ENCODE assay signal across 26 cellular contexts in genomic region chr10:73388228-73388627, GRCh38. TPM values are rescaled to one million over a fixed set of nuclear protein-coding genes. Genes with fewer than 3 reads are reported as not detected.
DNase-seq lines count a peak whose midpoint lies in the region; ATAC-seq, FAIRE-seq and TF ChIP-seq lines count a peak whose summit lies in the region.
"Had no signal": no experiment of that assay in that cellular context is flagged by ENCODE, and none has a peak within 500 bp of the region (broad histone marks: within the 10 kb centered on the region; RNA-seq: fewer than 3 reads in every experiment).

No MANE protein-coding gene starts in this region.

- 97% methylated on average over 4 of the region's 4 CpGs for WGBS in HepG2 (ENCODE audit: low lambda C conversion rate)
- 77% methylated on average over 4 of the region's 4 CpGs for WGBS in right lobe of liver (ENCODE audit: insufficient coverage, low coverage, low lambda C conversion rate, missing lambda C conversion rate)
- WGBS in K562 (ENCODE audit: insufficient coverage, low coverage, missing lambda C conversion rate) = 94% methylated on average over 4 of the region's 4 CpGs

- H3K27me3 Mint-ChIP-seq in T-helper 2 cell treated with Interferon-gamma antibody and Interleukin-4, amounts not matched to agents 5 μg/mL and 100 μg/mL, for 36 hours (ENCODE audit: low read depth) = no peaks in the 10 kb centered on the region
- H3K27me3 Mint-ChIP-seq: CD4-positive, alpha-beta T cell; CD8-positive, alpha-beta memory T cell had no signal

- BruUV-seq in HepG2 (replicated peaks; lab: Mats Ljungman, UMichigan) = no TSS peak
- no TSS peak for BruUV-seq in K562 (replicated peaks; lab: Mats Ljungman, UMichigan)

- H3K9me3 Mint-ChIP-seq in T-helper 2 cell treated with Interferon-gamma antibody and Interleukin-4, amounts not matched to agents 5 μg/mL and 100 μg/mL, for 36 hours = no peaks in the 10 kb centered on the region
- H3K9me3 Mint-ChIP-seq: CD14-positive monocyte; CD4-positive, alpha-beta T cell; CD8-positive, alpha-beta memory T cell; H9 had no signal

- no peak overlapping the region for H3K4me3 Mint-ChIP-seq in T-helper 2 cell treated with Interferon-gamma antibody and Interleukin-4, amounts not matched to agents 5 μg/mL and 100 μg/mL, for 36 hours
- H3K4me3 Mint-ChIP-seq: CD14-positive monocyte; CD4-positive, alpha-beta T cell; CD8-positive, alpha-beta memory T cell; H9 had no signal

- peaks cover 54% of the 10 kb centered on the region for H3K36me3 Mint-ChIP-seq in T-helper 2 cell treated with Interferon-gamma antibody and Interleukin-4, amounts not matched to agents 5 μg/mL and 100 μg/mL, for 36 hours (ENCODE audit: low read depth)

- H3K27ac Mint-ChIP-seq in T-helper 2 cell treated with Interferon-gamma antibody and Interleukin-4, amounts not matched to agents 5 μg/mL and 100 μg/mL, for 36 hours = peak overlapping the region; percentile 20
- H3K27ac Mint-ChIP-seq: CD4-positive, alpha-beta T cell; H9 had no signal

- H3K27ac ChIP-seq in HepG2 (ENCODE audit: extremely low read length, insufficient read depth, low read length) (no peak overlapping the region), right lobe of liver (no peak overlapping the region), K562 (ENCODE audit: extremely low read depth, low read depth, low read length) (no peak overlapping the region)
- H3K27ac ChIP-seq: 22Rv1; BLaER1 treated with 17β-estradiol and CSF1 and Interleukin-3, amounts not matched to agents 10 nM and 100 nM had no signal

- TF ChIP-seq EP300 in HepG2 (IDR thresholded peaks at IDR 0.05; ENCODE audit: low read depth in 2 of 2, low read length in 2 of 2) (no peak), HepG2 (CRISPR knock-in tag; IDR thresholded peaks at IDR 0.05; ENCODE audit: borderline replicate concordance) (no peak), K562 (IDR thresholded peaks at IDR 0.05; ENCODE audit: low read length) (no peak)

- no peaks in the 10 kb centered on the region for H3K9me1 ChIP-seq in K562 (ENCODE audit: control insufficient read depth, insufficient read depth, low read length)

- no peak for FAIRE-seq in HepG2 (lab: Jason Lieb, UNC)
- FAIRE-seq in K562 (lab: Jason Lieb, UNC) = no peak
- FAIRE-seq: A204.1, GM12892 had no signal

- no peak for TF ChIP-seq RAD21 in HepG2 (CRISPR knock-in tag; IDR thresholded peaks at IDR 0.05)
- no peak for TF ChIP-seq RAD21 in K562 (CRISPR knock-in tag; conservative IDR thresholded peaks at IDR 0.05 in 1 of 2, IDR thresholded peaks at IDR 0.05 in 1 of 2)

- CTCF ChIA-PET in HepG2 (lab: Yijun Ruan, JAX; ENCODE audit: low intra/inter-chr PET ratio, low total read pairs) = no interaction called here
- CTCF ChIA-PET in K562 (lab: Yijun Ruan, JAX; ENCODE audit: low intra/inter-chr PET ratio) = no interaction called here

- POLR2A ChIA-PET in HepG2 (lab: Yijun Ruan, JAX) = no interaction called here
- POLR2A ChIA-PET in K562 (lab: Yijun Ruan, JAX) = interaction anchor here (0.7 kb wide), 1 partner anchor 9 kb away, joined by 3 read pairs; no protein-coding TSS in a partner anchor

- H3K36me3 ChIP-seq in HepG2 (replicated peaks in 1 of 2; ENCODE audit: control insufficient read depth in 1 of 2, insufficient read depth in 2 of 2, low read length in 2 of 2) (peaks cover 9 to 64% of the 10 kb centered on the region in 2 experiments), right lobe of liver (peaks cover 4 to 77% (median 29%) of the 10 kb centered on the region in 4 donors), K562 (ENCODE audit: control insufficient read depth, insufficient read depth, low read length) (peaks cover 81% of the 10 kb centered on the region)

- no peak for DNase-seq in T-helper 2 cell treated with Interferon-gamma antibody and Interleukin-4, amounts not matched to agents 5 μg/mL and 100 μg/mL, for 36 hours (ENCODE audit: low spot score)
- DNase-seq in T-helper 2 cell (no peak), HepG2 (ENCODE audit: low spot score) (no peak), right lobe of liver (no peak), K562 (ENCODE audit: extremely low read depth in 1 of 4, low spot score in 3 of 4) (no peak), SW 1271 (lab: John Stamatoyannopoulos, UW) (no peak), SK-N-DZ (ENCODE audit: low spot score) (no peak), HuH-7 (ENCODE audit: low spot score) (no peak)
- DNase-seq: ACHN; AML-193; BE2C; Calu3; CD4-positive, alpha-beta T cell; CD8-positive, alpha-beta memory T cell; COR-L47; DMS53; DMS79 treated with DMSO at 0.1 percent for 48 hours; GF-D8; GOT3; H9 had no signal

- H3K4me1 ChIP-seq in HepG2 (ENCODE audit: insufficient read depth, low read length) (no peaks in the 10 kb centered on the region), right lobe of liver (no peaks in the 10 kb centered on the region), K562 (replicated peaks in 1 of 2; ENCODE audit: control insufficient read depth in 2 of 2, insufficient read depth in 2 of 2, low read length in 2 of 2) (no peaks in the 10 kb centered on the region)
- H3K4me1 ChIP-seq: BE2C had no signal

- H3K4me2 ChIP-seq in HepG2 (ENCODE audit: low read depth, low read length) (no peak overlapping the region), K562 (ENCODE audit: insufficient read depth, low read length) (no peak overlapping the region)
- H3K4me2 ChIP-seq: BLaER1 treated with 17β-estradiol and CSF1 and Interleukin-3, amounts not matched to agents 10 nM and 100 nM had no signal

- no peaks in the 10 kb centered on the region for H3K4me1 Mint-ChIP-seq in T-helper 2 cell treated with Interferon-gamma antibody and Interleukin-4, amounts not matched to agents 5 μg/mL and 100 μg/mL, for 36 hours (ENCODE audit: low read depth)
- H3K4me1 Mint-ChIP-seq: H9 had no signal

- H3K27me3 ChIP-seq in HepG2 (ENCODE audit: control insufficient read depth in 1 of 2, insufficient read depth in 2 of 2, low read length in 2 of 2) (no peaks in the 10 kb centered on the region; a peak in 1 of 5 replicates), right lobe of liver (no peaks in the 10 kb centered on the region), K562 (ENCODE audit: control insufficient read depth in 2 of 2, insufficient read depth in 2 of 2, low read length in 2 of 2) (no peaks in the 10 kb centered on the region)
- H3K27me3 ChIP-seq: BE2C; BLaER1 treated with 17β-estradiol and CSF1 and Interleukin-3, amounts not matched to agents 10 nM and 100 nM had no signal

- H3K9me3 ChIP-seq in HepG2 (ENCODE audit: low read length) = no peaks in the 10 kb centered on the region
- H3K9me3 ChIP-seq in right lobe of liver = no peaks in the 10 kb centered on the region
- no peaks in the 10 kb centered on the region for H3K9me3 ChIP-seq in K562 (replicated peaks; ENCODE audit: control insufficient read depth, insufficient read depth, low read depth, low read length)
- H3K9me3 ChIP-seq: BE2C; BLaER1 treated with 17β-estradiol and CSF1 and Interleukin-3, amounts not matched to agents 10 nM and 100 nM had no signal

- in situ Hi-C loops in HepG2 (cut with HindIII; ENCODE audit: extremely low pct_ligation_motif_present, low pct_unique_long_range_greater_than_20kb) = no loop called here
- in situ Hi-C loops in K562 (cut with MboI) = no loop called here

- H4K20me1 ChIP-seq in HepG2 (ENCODE audit: insufficient read depth, low read length) (no peaks in the 10 kb centered on the region; the same call in 1 of the 2 replicates), K562 (replicated peaks; ENCODE audit: control insufficient read depth, insufficient read depth, low read length) (no peaks in the 10 kb centered on the region)

- H2AFZ ChIP-seq in HepG2 (ENCODE audit: low read length) (no peak overlapping the region), K562 (ENCODE audit: low read depth, low read length) (no peak overlapping the region)

- intact Hi-C loops in HepG2 (cut with micrococcal nuclease; ENCODE audit: unreplicated experiment) = no loop called here
- intact Hi-C loops in right lobe of liver (cut with DNase I) = no loop called here
- intact Hi-C loops in K562 (cut with micrococcal nuclease) = no loop called here

- TF ChIP-seq POLR2A in HepG2 (IDR thresholded peaks at IDR 0.05; ENCODE audit: insufficient read depth in 1 of 2, low read depth in 2 of 2, low read length in 2 of 2) = no peak
- no peak for TF ChIP-seq POLR2A in right lobe of liver (IDR thresholded peaks at IDR 0.05)
- no peak for TF ChIP-seq POLR2A in K562 (conservative IDR thresholded peaks at IDR 0.05)

- H3K79me2 ChIP-seq in HepG2 (ENCODE audit: insufficient read depth, low read length) (no peaks in the 10 kb centered on the region), K562 (ENCODE audit: control insufficient read depth, insufficient read depth, low read length) (peaks cover 8% of the 10 kb centered on the region; the same call in 2 of the 3 replicates)

- ATAC-seq in HepG2 (no peak), right lobe of liver (no peak), K562 (no peak)
- ATAC-seq: HCT116 had no signal

- H3K4me3 ChIP-seq in HepG2 (replicated peaks in 1 of 3; ENCODE audit: insufficient read depth in 1 of 3, low read depth in 2 of 3, low read length in 3 of 3) = no peak overlapping the region
- H3K4me3 ChIP-seq in right lobe of liver = no peak overlapping the region
- no peak overlapping the region for H3K4me3 ChIP-seq in K562
- H3K4me3 ChIP-seq: BLaER1 treated with 17β-estradiol and CSF1 and Interleukin-3, amounts not matched to agents 10 nM and 100 nM had no signal

- TF ChIP-seq CTCF in HepG2 (CRISPR knock-in tag; IDR thresholded peaks at IDR 0.05) = no peak
- TF ChIP-seq CTCF in right lobe of liver (IDR thresholded peaks at IDR 0.05) = no peak
- TF ChIP-seq CTCF in K562 (IDR thresholded peaks at IDR 0.05 in 2 of 3, conservative IDR thresholded peaks at IDR 0.05 in 1 of 3; ENCODE audit: insufficient read depth in 2 of 3, low read depth in 1 of 3, low read length in 3 of 3) = no peak

- H3K9ac ChIP-seq in HepG2 (ENCODE audit: insufficient read depth, low read depth, low read length) = no peak overlapping the region
- no peak overlapping the region for H3K9ac ChIP-seq in K562 (ENCODE audit: insufficient read depth in 1 of 2, low read depth in 2 of 2, low read length in 2 of 2)
- H3K9ac ChIP-seq: BLaER1 treated with 17β-estradiol and CSF1 and Interleukin-3, amounts not matched to agents 10 nM and 100 nM had no signal

RNA-seq across cellular contexts. Expression of gene ANXA7, which starts 25.6 kb away (rescaled TPM):
- total RNA-seq in HepG2 (2016; rRNA removed; fragmentation: Illumina TruSeq; extraction: Trizol) = 89.0 and 139 TPM in 2 replicates
- 10.5 and 13.7 TPM in 2 replicates for total RNA-seq in HepG2 (2016; cell fraction: cytosol; rRNA removed; fragmentation: Illumina TruSeq; extraction: Trizol; ENCODE audit: low read depth)
- 94.2 and 145 TPM in 2 replicates for total RNA-seq in HepG2 (2016; cell fraction: insoluble cytoplasmic fraction; rRNA removed; fragmentation: Illumina TruSeq; extraction: Trizol)
- 21.5 and 22.7 TPM in 2 replicates for total RNA-seq in HepG2 (2016; cell fraction: membrane; rRNA removed; fragmentation: Illumina TruSeq; extraction: Trizol)
- total RNA-seq in HepG2 (2016; cell fraction: nucleus; rRNA removed; fragmentation: Illumina TruSeq; extraction: Trizol) = 39.7 and 46.6 TPM in 2 replicates
- 54.8 and 59.4 TPM in 2 replicates for polyA plus RNA-seq in HepG2 (2011; rRNA removed)
- 38.7 and 48.7 TPM in 2 replicates for polyA plus RNA-seq in HepG2 (2011; cell fraction: cytosol; rRNA removed)
- polyA plus RNA-seq in HepG2 (2011; cell fraction: nucleus; rRNA removed) = 28.0 and 34.8 TPM in 2 replicates
- 48.1 and 51.9 TPM in 2 replicates for polyA plus RNA-seq in HepG2 (2012)
- polyA plus RNA-seq in HepG2 (2016; cell fraction: cytosol; fragmentation: Illumina TruSeq; extraction: Trizol; ENCODE audit: low read depth) = 7.4 and 8.4 TPM in 2 replicates
- 157 and 162 TPM in 2 replicates for polyA plus RNA-seq in HepG2 (2016; cell fraction: insoluble cytoplasmic fraction; fragmentation: Illumina TruSeq; extraction: Trizol; ENCODE audit: low read depth)
- 13.1 and 14.0 TPM in 2 replicates for polyA plus RNA-seq in HepG2 (2016; cell fraction: membrane; fragmentation: Illumina TruSeq; extraction: Trizol; ENCODE audit: low read depth)
- 64.1 and 68.1 TPM in 2 replicates for polyA plus RNA-seq in HepG2 (2016; cell fraction: nucleus; fragmentation: Illumina TruSeq; extraction: Trizol; ENCODE audit: insufficient read depth, low read depth)
- polyA minus RNA-seq in HepG2 (2011; rRNA and poly(A)+ RNA removed; ENCODE audit: low replicate concordance) = 99.7 and 122 TPM in 2 replicates
- 42.4 and 48.0 TPM in 2 replicates for polyA minus RNA-seq in HepG2 (2011; cell fraction: cytosol; rRNA and poly(A)+ RNA removed)
- 29.0 and 39.9 TPM in 2 replicates for polyA minus RNA-seq in HepG2 (2011; cell fraction: nucleus; rRNA and poly(A)+ RNA removed)
- total RNA-seq in right lobe of liver = 100 to 1,000 TPM in 4 of 6 experiments, 10 to 100 TPM in 2; 79.6 to 139 (median 102) TPM
- 64.3 and 71.3 TPM in 2 replicates for total RNA-seq in K562 (2011; cell fraction: chromatin; rRNA removed; ENCODE audit: low replicate concordance)
- 44.9 and 47.4 TPM in 2 replicates for total RNA-seq in K562 (2011; cell fraction: nucleolus; rRNA removed)
- total RNA-seq in K562 (2011; cell fraction: nucleoplasm; rRNA removed) = 53.4 and 64.1 TPM in 2 replicates
- 79.8 and 81.6 TPM in 2 replicates for total RNA-seq in K562 (2014; rRNA removed)
- 137 and 145 TPM in 2 replicates for total RNA-seq in K562 (2014; rRNA removed; fragmentation: Illumina TruSeq; extraction: Trizol)
- total RNA-seq in K562 (2015; rRNA removed; fragmentation: Illumina TruSeq; extraction: Trizol) = 109 and 118 TPM in 2 replicates
- 157 and 158 TPM in 2 replicates for total RNA-seq in K562 (2021)
- polyA plus RNA-seq in K562 (2011; rRNA removed) = 130 TPM in 2 replicates
- 86.8 and 107 TPM in 2 replicates for polyA plus RNA-seq in K562 (2011; cell fraction: cytosol; rRNA removed)
- polyA plus RNA-seq in K562 (2011; cell fraction: nucleus; rRNA removed) = 61.5 and 74.3 TPM in 2 replicates
- 113 and 129 TPM in 2 replicates for polyA plus RNA-seq in K562 (2012)
- 133 and 150 TPM in 2 replicates for polyA plus RNA-seq in K562 (2014; fragmentation: Illumina TruSeq; extraction: Trizol)
- 100 to 1,000 TPM in 1 of 2 experiments, 10 to 100 TPM in 1; 86.4 to 122 TPM for polyA plus RNA-seq in K562 (2014; fragmentation: Nextera tagmentation; extraction: Ambion mirVana)
- 97.1 and 107 TPM in 2 replicates for polyA plus RNA-seq in K562 (2014; rRNA removed)
- polyA minus RNA-seq in K562 (2011; rRNA and poly(A)+ RNA removed) = 122 and 135 TPM in 2 replicates
- 65.9 and 97.0 TPM in 2 replicates for polyA minus RNA-seq in K562 (2011; cell fraction: cytosol; rRNA and poly(A)+ RNA removed)
- polyA minus RNA-seq in K562 (2011; cell fraction: nucleus; rRNA and poly(A)+ RNA removed) = 29.2 and 41.3 TPM in 2 replicates
- 55.0 and 85.8 TPM in 2 replicates for polyA plus RNA-seq in SK-N-DZ (2014; cell fraction: cytosol; rRNA removed)
- 30.7 and 34.8 TPM in 2 replicates for polyA plus RNA-seq in SK-N-DZ (2014; cell fraction: nucleus; rRNA removed)

RNA-seq across cellular contexts. Expression of gene CFAP70, which starts 29.6 kb away (rescaled TPM):
- total RNA-seq in HepG2 (2016; rRNA removed; fragmentation: Illumina TruSeq; extraction: Trizol) = 0.13 and 0.27 TPM in 2 replicates
- total RNA-seq in HepG2 (2016; cell fraction: cytosol; rRNA removed; fragmentation: Illumina TruSeq; extraction: Trizol; ENCODE audit: low read depth) = 0.09 TPM in 1 of 2 replicates, not detected in the other
- 0.24 and 0.25 TPM in 2 replicates for total RNA-seq in HepG2 (2016; cell fraction: insoluble cytoplasmic fraction; rRNA removed; fragmentation: Illumina TruSeq; extraction: Trizol)
- total RNA-seq in HepG2 (2016; cell fraction: membrane; rRNA removed; fragmentation: Illumina TruSeq; extraction: Trizol) = 0.06 and 0.10 TPM in 2 replicates
- total RNA-seq in HepG2 (2016; cell fraction: nucleus; rRNA removed; fragmentation: Illumina TruSeq; extraction: Trizol) = 0.37 and 0.47 TPM in 2 replicates
- polyA plus RNA-seq in HepG2 (2011; rRNA removed) = 0.33 and 0.38 TPM in 2 replicates
- polyA plus RNA-seq in HepG2 (2011; cell fraction: cytosol; rRNA removed) = 0.08 and 0.14 TPM in 2 replicates
- 0.59 and 0.73 TPM in 2 replicates for polyA plus RNA-seq in HepG2 (2011; cell fraction: nucleus; rRNA removed)
- polyA plus RNA-seq in HepG2 (2012) = 0.24 and 0.31 TPM in 2 replicates
- not detected in 2 replicates for polyA plus RNA-seq in HepG2 (2016; cell fraction: cytosol; fragmentation: Illumina TruSeq; extraction: Trizol; ENCODE audit: low read depth)
- 0.05 and 0.12 TPM in 2 replicates for polyA plus RNA-seq in HepG2 (2016; cell fraction: insoluble cytoplasmic fraction; fragmentation: Illumina TruSeq; extraction: Trizol; ENCODE audit: low read depth)
- polyA plus RNA-seq in HepG2 (2016; cell fraction: membrane; fragmentation: Illumina TruSeq; extraction: Trizol; ENCODE audit: low read depth) = not detected in 2 replicates
- polyA plus RNA-seq in HepG2 (2016; cell fraction: nucleus; fragmentation: Illumina TruSeq; extraction: Trizol; ENCODE audit: insufficient read depth, low read depth) = 0.79 and 0.90 TPM in 2 replicates
- polyA minus RNA-seq in HepG2 (2011; rRNA and poly(A)+ RNA removed; ENCODE audit: low replicate concordance) = 0.14 and 0.98 TPM in 2 replicates
- polyA minus RNA-seq in HepG2 (2011; cell fraction: cytosol; rRNA and poly(A)+ RNA removed) = not detected in 2 replicates
- 1.1 and 1.5 TPM in 2 replicates for polyA minus RNA-seq in HepG2 (2011; cell fraction: nucleus; rRNA and poly(A)+ RNA removed)
- 1 to 10 TPM in 5 of 6 experiments, under 1 TPM in 1; 0.98 to 2.6 (median 1.4) TPM for total RNA-seq in right lobe of liver
- 1.5 and 4.2 TPM in 2 replicates for total RNA-seq in K562 (2011; cell fraction: chromatin; rRNA removed; ENCODE audit: low replicate concordance)
- total RNA-seq in K562 (2011; cell fraction: nucleolus; rRNA removed) = 0.83 and 1.2 TPM in 2 replicates
- 1.4 and 1.7 TPM in 2 replicates for total RNA-seq in K562 (2011; cell fraction: nucleoplasm; rRNA removed)
- 0.27 and 0.45 TPM in 2 replicates for total RNA-seq in K562 (2014; rRNA removed)
- 1.2 and 1.4 TPM in 2 replicates for total RNA-seq in K562 (2014; rRNA removed; fragmentation: Illumina TruSeq; extraction: Trizol)
- 1.4 and 1.6 TPM in 2 replicates for total RNA-seq in K562 (2015; rRNA removed; fragmentation: Illumina TruSeq; extraction: Trizol)
- total RNA-seq in K562 (2021) = 0.86 and 0.92 TPM in 2 replicates
- polyA plus RNA-seq in K562 (2011; rRNA removed) = 0.82 and 2.2 TPM in 2 replicates
- polyA plus RNA-seq in K562 (2011; cell fraction: cytosol; rRNA removed) = 0.09 and 0.65 TPM in 2 replicates
- 2.8 and 8.3 TPM in 2 replicates for polyA plus RNA-seq in K562 (2011; cell fraction: nucleus; rRNA removed)
- 1.5 and 7.8 TPM in 2 replicates for polyA plus RNA-seq in K562 (2012)
- polyA plus RNA-seq in K562 (2014; fragmentation: Illumina TruSeq; extraction: Trizol) = 0.76 and 1.6 TPM in 2 replicates
- polyA plus RNA-seq in K562 (2014; fragmentation: Nextera tagmentation; extraction: Ambion mirVana) = under 1 TPM; 0.52 to 0.60 TPM
- 1.1 and 1.3 TPM in 2 replicates for polyA plus RNA-seq in K562 (2014; rRNA removed)
- 0.42 and 2.0 TPM in 2 replicates for polyA minus RNA-seq in K562 (2011; rRNA and poly(A)+ RNA removed)
- polyA minus RNA-seq in K562 (2011; cell fraction: cytosol; rRNA and poly(A)+ RNA removed) = 0.27 and 0.48 TPM in 2 replicates
- polyA minus RNA-seq in K562 (2011; cell fraction: nucleus; rRNA and poly(A)+ RNA removed) = 0.54 and 2.4 TPM in 2 replicates
- 0.39 and 0.61 TPM in 2 replicates for polyA plus RNA-seq in SK-N-DZ (2014; cell fraction: cytosol; rRNA removed)
- 3.2 and 4.1 TPM in 2 replicates for polyA plus RNA-seq in SK-N-DZ (2014; cell fraction: nucleus; rRNA removed)
- polyA plus RNA-seq: CD8-positive, alpha-beta memory T cell had no signal

RNA-seq across cellular contexts. Expression of gene MSS51, which starts 45.1 kb away (rescaled TPM):
- total RNA-seq in HepG2 (2016; rRNA removed; fragmentation: Illumina TruSeq; extraction: Trizol) = 0.18 and 0.91 TPM in 2 replicates
- 0.09 and 0.20 TPM in 2 replicates for total RNA-seq in HepG2 (2016; cell fraction: cytosol; rRNA removed; fragmentation: Illumina TruSeq; extraction: Trizol; ENCODE audit: low read depth)
- 0.25 and 0.78 TPM in 2 replicates for total RNA-seq in HepG2 (2016; cell fraction: insoluble cytoplasmic fraction; rRNA removed; fragmentation: Illumina TruSeq; extraction: Trizol)
- 0.12 and 0.24 TPM in 2 replicates for total RNA-seq in HepG2 (2016; cell fraction: membrane; rRNA removed; fragmentation: Illumina TruSeq; extraction: Trizol)
- 1.7 and 1.8 TPM in 2 replicates for total RNA-seq in HepG2 (2016; cell fraction: nucleus; rRNA removed; fragmentation: Illumina TruSeq; extraction: Trizol)
- polyA plus RNA-seq in HepG2 (2011; rRNA removed) = 2.3 and 2.4 TPM in 2 replicates
- 0.52 and 0.54 TPM in 2 replicates for polyA plus RNA-seq in HepG2 (2011; cell fraction: cytosol; rRNA removed)
- polyA plus RNA-seq in HepG2 (2011; cell fraction: nucleus; rRNA removed) = 7.4 and 7.6 TPM in 2 replicates
- 0.76 and 1.1 TPM in 2 replicates for polyA plus RNA-seq in HepG2 (2012)
- polyA plus RNA-seq in HepG2 (2016; cell fraction: cytosol; fragmentation: Illumina TruSeq; extraction: Trizol; ENCODE audit: low read depth) = 0.09 TPM in 1 of 2 replicates, not detected in the other
- polyA plus RNA-seq in HepG2 (2016; cell fraction: insoluble cytoplasmic fraction; fragmentation: Illumina TruSeq; extraction: Trizol; ENCODE audit: low read depth) = 0.12 and 0.15 TPM in 2 replicates
- polyA plus RNA-seq in HepG2 (2016; cell fraction: membrane; fragmentation: Illumina TruSeq; extraction: Trizol; ENCODE audit: low read depth) = 0.11 and 0.16 TPM in 2 replicates
- 2.8 and 3.4 TPM in 2 replicates for polyA plus RNA-seq in HepG2 (2016; cell fraction: nucleus; fragmentation: Illumina TruSeq; extraction: Trizol; ENCODE audit: insufficient read depth, low read depth)
- 2.2 and 2.7 TPM in 2 replicates for polyA minus RNA-seq in HepG2 (2011; rRNA and poly(A)+ RNA removed; ENCODE audit: low replicate concordance)
- 0.26 and 0.30 TPM in 2 replicates for polyA minus RNA-seq in HepG2 (2011; cell fraction: cytosol; rRNA and poly(A)+ RNA removed)
- polyA minus RNA-seq in HepG2 (2011; cell fraction: nucleus; rRNA and poly(A)+ RNA removed) = 6.8 and 7.6 TPM in 2 replicates
- total RNA-seq in right lobe of liver = under 1 TPM; 0.19 to 0.73 (median 0.62) TPM
- total RNA-seq in K562 (2011; cell fraction: chromatin; rRNA removed; ENCODE audit: low replicate concordance) = 15.0 and 16.0 TPM in 2 replicates
- 6.0 and 6.4 TPM in 2 replicates for total RNA-seq in K562 (2011; cell fraction: nucleolus; rRNA removed)
- total RNA-seq in K562 (2011; cell fraction: nucleoplasm; rRNA removed) = 9.8 and 12.7 TPM in 2 replicates
- total RNA-seq in K562 (2014; rRNA removed) = 0.77 and 0.90 TPM in 2 replicates
- 0.89 and 1.3 TPM in 2 replicates for total RNA-seq in K562 (2014; rRNA removed; fragmentation: Illumina TruSeq; extraction: Trizol)
- 1.2 TPM in 2 replicates for total RNA-seq in K562 (2015; rRNA removed; fragmentation: Illumina TruSeq; extraction: Trizol)
- 1.1 and 1.3 TPM in 2 replicates for total RNA-seq in K562 (2021)
- polyA plus RNA-seq in K562 (2011; rRNA removed) = 1.8 and 2.6 TPM in 2 replicates
- polyA plus RNA-seq in K562 (2011; cell fraction: cytosol; rRNA removed) = 0.75 and 2.0 TPM in 2 replicates
- 8.3 and 11.0 TPM in 2 replicates for polyA plus RNA-seq in K562 (2011; cell fraction: nucleus; rRNA removed)
- 0.57 and 1.9 TPM in 2 replicates for polyA plus RNA-seq in K562 (2012)
- polyA plus RNA-seq in K562 (2014; fragmentation: Illumina TruSeq; extraction: Trizol) = 0.71 and 1.1 TPM in 2 replicates
- polyA plus RNA-seq in K562 (2014; fragmentation: Nextera tagmentation; extraction: Ambion mirVana) = under 1 TPM; 0.28 to 0.49 TPM
- 1.2 and 1.5 TPM in 2 replicates for polyA plus RNA-seq in K562 (2014; rRNA removed)
- polyA minus RNA-seq in K562 (2011; rRNA and poly(A)+ RNA removed) = 1.3 and 2.5 TPM in 2 replicates
- polyA minus RNA-seq in K562 (2011; cell fraction: cytosol; rRNA and poly(A)+ RNA removed) = 0.76 and 1.5 TPM in 2 replicates
- polyA minus RNA-seq in K562 (2011; cell fraction: nucleus; rRNA and poly(A)+ RNA removed) = 2.6 and 5.2 TPM in 2 replicates
- polyA plus RNA-seq in SK-N-DZ (2014; cell fraction: cytosol; rRNA removed) = 1.8 and 2.1 TPM in 2 replicates
- 7.7 and 9.1 TPM in 2 replicates for polyA plus RNA-seq in SK-N-DZ (2014; cell fraction: nucleus; rRNA removed)
- polyA plus RNA-seq: CD14-positive monocyte had no signal
